Comparison of ENCODE assay signal across 2 cellular contexts in genomic region chr21:16156841-16157240, GRCh38.
A peak's percentile ranks its signal among the peaks of the same experiment; 100 is the strongest.
TF ChIP-seq lines count a peak whose summit lies in the region.

No MANE protein-coding gene starts in this region.

TF ChIP-seq in HepG2, 621 proteins besides CTCF, POLR2A, EP300 and RAD21 (continued from another document):
- peak; percentile 59 to 83; a peak in 3 of 4 replicates for TF ChIP-seq MAFK (conservative IDR thresholded peaks at IDR 0.05 in 1 of 2, IDR thresholded peaks at IDR 0.05 in 1 of 2; ENCODE audit: low read length in 2 of 2)
- no peak for TF ChIP-seq GTF3A (CRISPR knock-in tag; conservative IDR thresholded peaks at IDR 0.05)

TF ChIP-seq in endothelial cell of umbilical vein, 7 proteins besides CTCF, POLR2A, EP300 and RAD21 (continued from another document):
- no peak for TF ChIP-seq GATA2 (IDR thresholded peaks at IDR 0.05; ENCODE audit: insufficient read depth, insufficient read length, low read depth, low read length)
TF ChIP-seq in endothelial cell of umbilical vein: peak in this region for 0.
